Comparison of ENCODE assay signal across 13 cellular contexts in genomic region chr19:5032101-5032967, GRCh38.
A peak's percentile ranks its signal among the peaks of the same experiment; 100 is the strongest.
DNase-seq lines count a peak whose midpoint lies in the region; ATAC-seq, FAIRE-seq and TF ChIP-seq lines count a peak whose summit lies in the region.
"Had no signal": no experiment of that assay in that cellular context is flagged by ENCODE, and none has a peak within 500 bp of the region (broad histone marks: within the 10 kb centered on the region; RNA-seq: fewer than 3 reads in every experiment).

No MANE protein-coding gene starts in this region.

- H4K8ac ChIP-seq in H9 (replicated peaks; ENCODE audit: insufficient read length, low read depth, low read length) = no peak overlapping the region

- no peaks in the 10 kb centered on the region for H3K27me3 ChIP-seq in H9 (ENCODE audit: insufficient read depth, low read length)
- no peaks in the 10 kb centered on the region for H3K27me3 ChIP-seq in neural progenitor cell

- no peak overlapping the region for H3K4ac ChIP-seq in H9 (ENCODE audit: low read depth, low read length)

- no peak overlapping the region for H3K4me3 Mint-ChIP-seq in H9
- H3K4me3 Mint-ChIP-seq in neural progenitor cell = no peak overlapping the region
- H3K4me3 Mint-ChIP-seq in T-helper 2 cell treated with Interferon-gamma antibody and Interleukin-4, amounts not matched to agents 5 μg/mL and 100 μg/mL, for 36 hours = no peak overlapping the region
- H3K4me3 Mint-ChIP-seq: activated naive CD4-positive, alpha-beta T cell treated with anti-CD3 and anti-CD28 coated beads, Interleukin-2, amount 10 ng/mL, durations not matched to agents 7 days and 5 days; CD4-positive, alpha-beta memory T cell; T-helper 1 cell treated with Interleukin-12 subunit alpha and Interleukin-12 subunit beta and Interleukin-4 antibody, amounts not matched to agents 30 μg/mL and 1 μg/mL, for 36 hours had no signal

- H3K36me3 ChIP-seq in neural progenitor cell = no peaks in the 10 kb centered on the region
- peaks cover 8% of the 10 kb centered on the region in 2 donors for H3K36me3 ChIP-seq in kidney (ENCODE audit: control insufficient read depth in 1 of 2, insufficient read depth in 2 of 2, low read length in 2 of 2)

- DNase-seq in H9 (no peak), SW480 (ENCODE audit: low spot score) (peak; percentile 13), Right ventricle myocardium superior (no peak), neural progenitor cell (ENCODE audit: low spot score) (peak; percentile 29), kidney (no peak), coronary artery (ENCODE audit: low spot score) (no peak), NCI-H1436 treated with DMSO at 0.1 percent for 48 hours (lab: John Stamatoyannopoulos, UW) (no peak)
- DNase-seq in T-helper 2 cell treated with Interferon-gamma antibody and Interleukin-4, amounts not matched to agents 5 μg/mL and 100 μg/mL, for 36 hours (ENCODE audit: low spot score) = no peak

- no peaks in the 10 kb centered on the region for H3K9me3 Mint-ChIP-seq in H9
- H3K9me3 Mint-ChIP-seq in neural progenitor cell = no peaks in the 10 kb centered on the region
- no peaks in the 10 kb centered on the region for H3K9me3 Mint-ChIP-seq in T-helper 2 cell treated with Interferon-gamma antibody and Interleukin-4, amounts not matched to agents 5 μg/mL and 100 μg/mL, for 36 hours
- H3K9me3 Mint-ChIP-seq: activated naive CD4-positive, alpha-beta T cell treated with anti-CD3 and anti-CD28 coated beads, Interleukin-2, amount 10 ng/mL, durations not matched to agents 7 days and 5 days; CD4-positive, alpha-beta memory T cell; T-helper 1 cell treated with Interleukin-12 subunit alpha and Interleukin-12 subunit beta and Interleukin-4 antibody, amounts not matched to agents 30 μg/mL and 1 μg/mL, for 36 hours had no signal

- H3K9me3 ChIP-seq in H9 (ENCODE audit: control insufficient read depth, low read depth, low read length) (no peaks in the 10 kb centered on the region), neural progenitor cell (ENCODE audit: low read depth) (no peaks in the 10 kb centered on the region), kidney (ENCODE audit: control insufficient read depth in 1 of 2, low read length in 2 of 2) (no peaks in the 10 kb centered on the region)

- H4K5ac ChIP-seq in H9 (ENCODE audit: insufficient read length, low read depth, low read length) = no peak overlapping the region

- H3K18ac ChIP-seq in H9 (ENCODE audit: insufficient read length, low read depth, low read length) = no peak overlapping the region

- H2BK12ac ChIP-seq in H9 (ENCODE audit: insufficient read length, low read depth, low read length) = no peak overlapping the region

- H2BK120ac ChIP-seq in H9 (ENCODE audit: low read depth, low read length, poor library complexity, severe bottlenecking) = no peak overlapping the region

- no peaks in the 10 kb centered on the region for H3K23me2 ChIP-seq in H9 (ENCODE audit: insufficient read length, low read depth, low read length, poor library complexity, severe bottlenecking)

- H2BK5ac ChIP-seq in H9 (ENCODE audit: insufficient read length, low read length) = no peak overlapping the region

- H2BK20ac ChIP-seq in H9 (ENCODE audit: low read depth, low read length, poor library complexity, severe bottlenecking) = no peak overlapping the region

- H4K20me1 ChIP-seq in H9 (ENCODE audit: control insufficient read depth, insufficient read depth, insufficient read length) (no peaks in the 10 kb centered on the region), neural progenitor cell (ENCODE audit: low read depth) (peaks cover 72% of the 10 kb centered on the region)

- H2BK15ac ChIP-seq in H9 (ENCODE audit: low read depth, low read length) = no peak overlapping the region

- H3K27ac ChIP-seq in H9 (ENCODE audit: insufficient read length, low read depth, low read length) (no peak overlapping the region), neural progenitor cell (no peak overlapping the region), kidney (ENCODE audit: low read depth in 2 of 2, low read length in 2 of 2) (no peak overlapping the region), coronary artery (no peak overlapping the region)

- H3K79me2 ChIP-seq in H9 (ENCODE audit: insufficient read depth, low read length) (no peaks in the 10 kb centered on the region), neural progenitor cell (ENCODE audit: low read depth) (peaks cover 39% of the 10 kb centered on the region)

- peaks cover 8% of the 10 kb centered on the region for H3F3A ChIP-seq in neural progenitor cell (ENCODE audit: low read depth)

- no peak overlapping the region for H4K91ac ChIP-seq in H9 (ENCODE audit: insufficient read length, low read depth, low read length)

- no peak overlapping the region; the same call in 1 of the 2 replicates for H3K14ac ChIP-seq in H9 (ENCODE audit: insufficient read depth, low read length)

- no peaks in the 10 kb centered on the region for H3K79me1 ChIP-seq in H9 (ENCODE audit: insufficient read depth, low read depth, low read length, poor library complexity, severe bottlenecking)

- FAIRE-seq in kidney (lab: Jason Lieb, UNC) = no peak
- FAIRE-seq: G401.6 had no signal

- H3K4me3 ChIP-seq in neural progenitor cell (no peak overlapping the region), kidney (ENCODE audit: low read length in 2 of 2) (no peak overlapping the region), coronary artery (no peak overlapping the region)

- peak; percentile 69 for ATAC-seq in Right ventricle myocardium superior (ENCODE audit: poor library complexity)

- H3K36me3 Mint-ChIP-seq in H9 (ENCODE audit: insufficient read depth in 1 of 3, low read depth in 3 of 3) = peaks cover 5 to 24% (median 22%) of the 10 kb centered on the region in 3 experiments
- peaks cover 8% of the 10 kb centered on the region for H3K36me3 Mint-ChIP-seq in neural progenitor cell
- H3K36me3 Mint-ChIP-seq in T-helper 2 cell treated with Interferon-gamma antibody and Interleukin-4, amounts not matched to agents 5 μg/mL and 100 μg/mL, for 36 hours (ENCODE audit: low read depth) = peaks cover 3% of the 10 kb centered on the region

- H3T11ph ChIP-seq in H9 (ENCODE audit: low read length) = no peak overlapping the region

- H2AFZ ChIP-seq in H9 (ENCODE audit: low read length) (no peak overlapping the region), neural progenitor cell (replicated peaks) (no peak overlapping the region)

- H3K56ac ChIP-seq in H9 (ENCODE audit: insufficient read length, low read depth, low read length) = no peak overlapping the region

- intact Hi-C loops in Right ventricle myocardium superior (cut with DNase I) (loop anchor here (5.0 kb wide), 2 partner anchors 160 to 225 kb away; no protein-coding TSS in a partner anchor), kidney (cut with DNase I) (loop anchor here (5.0 kb wide), 1 partner anchor 160 kb away; no protein-coding TSS in a partner anchor)

- H3K4me2 ChIP-seq in H9 (ENCODE audit: insufficient read depth, insufficient read length, low read length) (no peak overlapping the region), neural progenitor cell (no peak overlapping the region)

- H3K4me1 ChIP-seq in H9 (ENCODE audit: insufficient read depth, low read length) = no peaks in the 10 kb centered on the region
- peaks cover 6% of the 10 kb centered on the region for H3K4me1 ChIP-seq in neural progenitor cell
- H3K4me1 ChIP-seq in kidney (ENCODE audit: control insufficient read depth in 1 of 2, insufficient read depth in 1 of 2, low read depth in 1 of 2, low read length in 2 of 2) = peaks cover 0 to 2% of the 10 kb centered on the region in 2 donors

- H3K23ac ChIP-seq in H9 (ENCODE audit: insufficient read length, low read depth, low read length) = no peak overlapping the region

- TF ChIP-seq CTCF in H9 (conservative IDR thresholded peaks at IDR 0.05) (peak; percentile 19; the same call in 2 of the 3 replicates), neural progenitor cell (IDR thresholded peaks at IDR 0.05) (no peak), kidney (IDR thresholded peaks at IDR 0.05; ENCODE audit: borderline replicate concordance, extremely low read depth, insufficient read depth) (no peak), coronary artery (IDR thresholded peaks at IDR 0.05) (no peak)

- H3K27ac Mint-ChIP-seq in H9 (peak overlapping the region; percentile 25 to 86 (median 61); a peak in 4 of 7 replicates), neural progenitor cell (no peak overlapping the region)
- H3K27ac Mint-ChIP-seq in T-helper 2 cell treated with Interferon-gamma antibody and Interleukin-4, amounts not matched to agents 5 μg/mL and 100 μg/mL, for 36 hours = no peak overlapping the region
- H3K27ac Mint-ChIP-seq: activated naive CD4-positive, alpha-beta T cell treated with anti-CD3 and anti-CD28 coated beads, Interleukin-2, amount 10 ng/mL, durations not matched to agents 7 days and 5 days; progenitor cell of endocrine pancreas; T-helper 1 cell treated with Interleukin-12 subunit alpha and Interleukin-12 subunit beta and Interleukin-4 antibody, amounts not matched to agents 30 μg/mL and 1 μg/mL, for 36 hours had no signal

- H3K27me3 Mint-ChIP-seq in H9 (ENCODE audit: low read depth) = no peaks in the 10 kb centered on the region
- H3K27me3 Mint-ChIP-seq in neural progenitor cell (ENCODE audit: insufficient read depth, low read depth) = peaks cover 2% of the 10 kb centered on the region
- H3K27me3 Mint-ChIP-seq in T-helper 2 cell treated with Interferon-gamma antibody and Interleukin-4, amounts not matched to agents 5 μg/mL and 100 μg/mL, for 36 hours (ENCODE audit: low read depth) = no peaks in the 10 kb centered on the region
- H3K27me3 Mint-ChIP-seq: activated naive CD4-positive, alpha-beta T cell treated with anti-CD3 and anti-CD28 coated beads, Interleukin-2, amount 10 ng/mL, durations not matched to agents 7 days and 5 days; CD4-positive, alpha-beta memory T cell; progenitor cell of endocrine pancreas had no signal

- H3K4me1 Mint-ChIP-seq in H9 = peaks cover 0 to 12% of the 10 kb centered on the region in 2 experiments; a peak in 3 of 4 replicates
- H3K4me1 Mint-ChIP-seq in neural progenitor cell = peaks cover 14% of the 10 kb centered on the region
- H3K4me1 Mint-ChIP-seq in T-helper 2 cell treated with Interferon-gamma antibody and Interleukin-4, amounts not matched to agents 5 μg/mL and 100 μg/mL, for 36 hours (ENCODE audit: low read depth) = peaks cover 2% of the 10 kb centered on the region
- H3K4me1 Mint-ChIP-seq: activated naive CD4-positive, alpha-beta T cell treated with anti-CD3 and anti-CD28 coated beads, Interleukin-2, amount 10 ng/mL, durations not matched to agents 7 days and 5 days had no signal

- H3K9ac ChIP-seq in H9 (ENCODE audit: extremely low read depth, insufficient read length, low read length) (no peak overlapping the region), neural progenitor cell (no peak overlapping the region), kidney (ENCODE audit: low read length in 2 of 2) (no peak overlapping the region)

- no peak overlapping the region for H2AK5ac ChIP-seq in H9 (ENCODE audit: insufficient read length, low read length)

- WGBS in H9 (ENCODE audit: extremely low coverage, insufficient read length, low lambda C conversion rate) = no CpG with 5 or more reads among the region's 52 CpGs

Comparison
In these comparisons a context has a peak if more than half of its experiments do, and no peak if none do; other contexts are left out.
1. DNase-seq: peak in SW480 (single experiment) and neural progenitor cell (single experiment); none in H9 (single experiment), Right ventricle myocardium superior (single experiment), kidney (single experiment), coronary artery (single experiment), T-helper 2 cell treated with Interferon-gamma antibody and Interleukin-4, amounts not matched to agents 5 μg/mL and 100 μg/mL, for 36 hours (single experiment) and NCI-H1436 treated with DMSO at 0.1 percent for 48 hours (single experiment).
2. H3K27ac Mint-ChIP-seq: peak in H9 (3 of 3); none in neural progenitor cell (single experiment) and T-helper 2 cell treated with Interferon-gamma antibody and Interleukin-4, amounts not matched to agents 5 μg/mL and 100 μg/mL, for 36 hours (single experiment).